ENCODE assay signal across 8 cellular contexts in the genomic region with DNA sequence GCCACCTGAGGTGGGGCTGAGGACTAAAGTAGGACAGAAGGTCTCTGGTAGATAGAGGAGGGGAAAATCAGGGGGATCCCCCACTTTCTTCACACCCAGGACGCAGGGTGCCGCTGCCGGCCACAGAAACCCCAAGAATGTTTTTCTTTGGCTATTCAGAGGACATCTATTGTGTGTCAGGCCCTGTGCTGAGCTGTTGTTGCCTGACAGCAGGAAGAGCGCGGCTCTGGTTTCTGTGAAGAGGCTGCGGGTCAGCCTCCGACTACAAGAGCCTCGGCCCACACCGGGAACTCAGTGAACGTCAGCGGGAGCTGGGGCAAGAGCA. TPM values are rescaled to one million over a fixed set of nuclear protein-coding genes. Genes with fewer than 3 reads are reported as not detected.
DNase-seq lines count a peak whose midpoint lies in the region; ATAC-seq and TF ChIP-seq lines count a peak whose summit lies in the region.

No MANE protein-coding gene starts in this region.

- H3K4me1 ChIP-seq in OCI-LY3 (ENCODE audit: low read length) (peaks cover 45% of the 10 kb centered on the region), adrenal gland (replicated peaks in 1 of 2) (peaks cover 41 to 61% of the 10 kb centered on the region in 2 donors)

- H3K79me2 ChIP-seq in OCI-LY3 (ENCODE audit: low read length) = peaks cover 17% of the 10 kb centered on the region

- H3K36me3 ChIP-seq in OCI-LY3 (replicated peaks; ENCODE audit: low read depth, low read length) (peaks cover 9% of the 10 kb centered on the region), adrenal gland (replicated peaks in 1 of 2) (peaks cover 0 to 3% of the 10 kb centered on the region in 2 donors)

- no peaks in the 10 kb centered on the region for H3K9me3 Mint-ChIP-seq in immature natural killer cell

- no peak overlapping the region for H2AFZ ChIP-seq in OCI-LY3 (ENCODE audit: low read depth, low read length)

- peak; percentile 35 for ATAC-seq in GM18520 (IDR thresholded peaks at IDR 0.05; ENCODE audit: unreplicated experiment)
- ATAC-seq in HG02588 (IDR thresholded peaks at IDR 0.05; ENCODE audit: unreplicated experiment) = peak; percentile 39

- peaks cover 4 to 13% (median 7%) of the 10 kb centered on the region in 3 donors for H3K36me3 Mint-ChIP-seq in immature natural killer cell

- peaks cover 10 to 30% (median 21%) of the 10 kb centered on the region in 3 donors for H3K27me3 Mint-ChIP-seq in immature natural killer cell (ENCODE audit: low read depth in 3 of 3)

- H3K4me3 ChIP-seq in OCI-LY3 (ENCODE audit: low read length) = peak overlapping the region; percentile 95
- H3K4me3 ChIP-seq in adrenal gland = peak overlapping the region in 3 of 4 donors; percentile 66 to 80 (median 77)

- DNase-seq in adrenal gland (no peak), immature natural killer cell (peak; percentile 94 to 96 (median 95)), mucosa of gallbladder (ENCODE audit: low spot score) (no peak), DMS153 (lab: John Stamatoyannopoulos, UW) (no peak)
- DNase-seq in stimulated activated CD8-positive, alpha-beta memory T cell treated with anti-CD3 and anti-CD28 coated beads, Interleukin-12 subunit alpha, Interleukin-12 subunit beta, amount 100 ng/mL, for 24 hours (ENCODE audit: extremely low read depth) = peak; percentile 38

- H3K27ac Mint-ChIP-seq in immature natural killer cell = peak overlapping the region; percentile 99 to 100 (median 100)

- no peaks in the 10 kb centered on the region for H3K9me3 ChIP-seq in OCI-LY3 (ENCODE audit: insufficient read depth, low read length)
- no peaks in the 10 kb centered on the region for H3K9me3 ChIP-seq in adrenal gland (replicated peaks in 1 of 3)

- H3K27me3 ChIP-seq in OCI-LY3 (ENCODE audit: low read depth, low read length) (no peaks in the 10 kb centered on the region), adrenal gland (no peaks in the 10 kb centered on the region)

- TF ChIP-seq CTCF in OCI-LY3 (IDR thresholded peaks at IDR 0.05; ENCODE audit: low read depth, low read length) (no peak; the same call in 1 of the 2 replicates), adrenal gland (IDR thresholded peaks at IDR 0.05) (no peak)

- no peaks in the 10 kb centered on the region for H4K20me1 ChIP-seq in OCI-LY3 (ENCODE audit: insufficient read depth, low read length)

- H3K4me2 ChIP-seq in OCI-LY3 (ENCODE audit: low read length) = peak overlapping the region; percentile 96

- TF ChIP-seq POLR2A in adrenal gland (IDR thresholded peaks at IDR 0.05) = no peak

- H3K4me1 Mint-ChIP-seq in immature natural killer cell = peaks cover 79 to 89% of the 10 kb centered on the region in 2 donors

- peak overlapping the region; percentile 99 to 100 (median 100) for H3K4me3 Mint-ChIP-seq in immature natural killer cell

- H3K27ac ChIP-seq in OCI-LY3 (ENCODE audit: low read length) (peak overlapping the region; percentile 98), adrenal gland (peak overlapping the region; percentile 91 to 99 (median 98))

- 0 to 2% (median 1%) methylated on average over 5 to 11 of the region's 11 CpGs; no CpG with 5 or more reads in 1 of the 4 donors for WGBS in adrenal gland, 4 donors

- H3K9ac ChIP-seq in OCI-LY3 (ENCODE audit: low read length) = peak overlapping the region; percentile 97

- intact Hi-C loops in adrenal gland (cut with DNase I) = no loop called here

RNA-seq across cellular contexts. Expression of a gene that starts 0.4 kb away (rescaled TPM):
- 10 to 100 TPM; 11.8 to 43.1 (median 34.4) TPM for total RNA-seq in adrenal gland
- 10 to 100 TPM in 1 of 3 donors, 1 to 10 TPM in 2; 6.7 to 18.7 (median 8.5) TPM for polyA plus RNA-seq in adrenal gland
- 10 to 100 TPM in 2 of 3 donors, 1 to 10 TPM in 1; 9.8 to 20.0 (median 13.7) TPM for polyA plus RNA-seq in immature natural killer cell
- 19.3 TPM for total RNA-seq in mucosa of gallbladder

RNA-seq across cellular contexts. Expression of a gene that starts 39.1 kb away (rescaled TPM):
- total RNA-seq in adrenal gland (10 to 100 TPM in 4 of 8 donors, 1 to 10 TPM in 4; 4.9 to 16.5 (median 10.0) TPM), mucosa of gallbladder (20.4 TPM)
- polyA plus RNA-seq in adrenal gland (10 to 100 TPM in 2 of 3 donors, 1 to 10 TPM in 1; 5.7 to 13.4 (median 11.7) TPM), immature natural killer cell (1 to 10 TPM; 7.3 to 8.8 (median 7.8) TPM)

Comparison
In these comparisons a context has a peak if more than half of its experiments do, and no peak if none do; other contexts are left out.
1. DNase-seq: peak in immature natural killer cell (3 of 3) and stimulated activated CD8-positive, alpha-beta memory T cell treated with anti-CD3 and anti-CD28 coated beads, Interleukin-12 subunit alpha, Interleukin-12 subunit beta, amount 100 ng/mL, for 24 hours (single experiment); none in adrenal gland (0 of 7), mucosa of gallbladder (single experiment) and DMS153 (single experiment).